Comparison of ENCODE assay signal across 8 cellular contexts in genomic region chr15:43133429-43134156, GRCh38. TPM values are rescaled to one million over a fixed set of nuclear protein-coding genes. Genes with fewer than 3 reads are reported as not detected.
DNase-seq lines count a peak whose midpoint lies in the region; FAIRE-seq and TF ChIP-seq lines count a peak whose summit lies in the region.

Gene TMEM62, plus strand, starts transcription at chr15:43133586. Its CDS starts 217 bp downstream, at chr15:43133803.

- peak within 1 kb of the TSS; percentile 7 for H3K27ac ChIP-seq in astrocyte (ENCODE audit: low read depth, low read length)

- peaks cover 7% of the 10 kb centered on the region for H3K4me1 ChIP-seq in astrocyte (ENCODE audit: insufficient read depth, low read length)

- H2AFZ ChIP-seq in astrocyte (ENCODE audit: low read depth, low read length) = peak within 1 kb of the TSS; percentile 90

- H3K27ac Mint-ChIP-seq in HFFc6 (peak within 1 kb of the TSS; percentile 88), astrocyte (ENCODE audit: unreplicated experiment) (peak within 1 kb of the TSS; percentile 59)
- H3K27ac Mint-ChIP-seq in T-helper 2 cell treated with Interferon-gamma antibody and Interleukin-4, amounts not matched to agents 5 μg/mL and 100 μg/mL, for 36 hours = peak within 1 kb of the TSS; percentile 86

- peak; percentile 79 for TF ChIP-seq POLR2A in NB4 (IDR thresholded peaks at IDR 0.05; ENCODE audit: extremely low read depth, insufficient read length)

- H3K4me3 ChIP-seq in NB4 (ENCODE audit: low read depth, low read length) (peak within 1 kb of the TSS; percentile 72), astrocyte (ENCODE audit: insufficient read depth, low read depth, low read length) (peak within 1 kb of the TSS; percentile 84)

- H3K27me3 Mint-ChIP-seq in HFFc6 (ENCODE audit: insufficient read depth) = no peaks in the 10 kb centered on the region
- peaks cover 19% of the 10 kb centered on the region for H3K27me3 Mint-ChIP-seq in T-helper 2 cell treated with Interferon-gamma antibody and Interleukin-4, amounts not matched to agents 5 μg/mL and 100 μg/mL, for 36 hours (ENCODE audit: low read depth)
- no peaks in the 10 kb centered on the region for H3K27me3 Mint-ChIP-seq in astrocyte (ENCODE audit: low read depth, unreplicated experiment)

- no peaks in the 10 kb centered on the region for H3K36me3 ChIP-seq in astrocyte (ENCODE audit: insufficient read depth, low read length)

- DNase-seq in GM13977 (ENCODE audit: low spot score) (peak; percentile 95), HFFc6 (peak; percentile 39), NB4 (ENCODE audit: low read depth) (peak; percentile 87), astrocyte (ENCODE audit: low read depth) (peak; percentile 39), hepatic stellate cell (ENCODE audit: low spot score) (peak; percentile 81), putamen (ENCODE audit: low spot score) (peak; percentile 59), cortex of kidney (lab: John Stamatoyannopoulos, UW) (no peak)
- peak; percentile 68 for DNase-seq in T-helper 2 cell treated with Interferon-gamma antibody and Interleukin-4, amounts not matched to agents 5 μg/mL and 100 μg/mL, for 36 hours (ENCODE audit: low spot score)

- H3K27me3 ChIP-seq in astrocyte (ENCODE audit: insufficient read depth, low read length) = no peaks in the 10 kb centered on the region

- H3K4me1 Mint-ChIP-seq in HFFc6 (ENCODE audit: low read depth) (peaks cover 26% of the 10 kb centered on the region), astrocyte (ENCODE audit: low read depth, unreplicated experiment) (peaks cover 7% of the 10 kb centered on the region)
- peaks cover 28% of the 10 kb centered on the region for H3K4me1 Mint-ChIP-seq in T-helper 2 cell treated with Interferon-gamma antibody and Interleukin-4, amounts not matched to agents 5 μg/mL and 100 μg/mL, for 36 hours (ENCODE audit: low read depth)

- in situ Hi-C loops in GM13977 (cut with MboI; ENCODE audit: low pct_unique_long_range_greater_than_20kb, low sequenced_read_pairs, unreplicated experiment) = no loop called here

- H3K9me3 Mint-ChIP-seq in HFFc6 (peaks cover 9% of the 10 kb centered on the region), astrocyte (ENCODE audit: unreplicated experiment) (peaks cover 3% of the 10 kb centered on the region)
- H3K9me3 Mint-ChIP-seq in T-helper 2 cell treated with Interferon-gamma antibody and Interleukin-4, amounts not matched to agents 5 μg/mL and 100 μg/mL, for 36 hours = peaks cover 10% of the 10 kb centered on the region

- no peaks in the 10 kb centered on the region for H4K20me1 ChIP-seq in astrocyte (ENCODE audit: insufficient read depth, low read length)

- peak within 1 kb of the TSS; percentile 91 for H3K4me2 ChIP-seq in astrocyte (ENCODE audit: low read length)

- peaks cover 5% of the 10 kb centered on the region for H3K79me2 ChIP-seq in astrocyte (ENCODE audit: insufficient read depth, low read length)

- no peaks in the 10 kb centered on the region for H3K9me3 ChIP-seq in astrocyte (ENCODE audit: insufficient read depth, low read depth, low read length)

- H3K36me3 Mint-ChIP-seq in HFFc6 (ENCODE audit: low read depth) (peaks cover 11% of the 10 kb centered on the region), astrocyte (ENCODE audit: low read depth, unreplicated experiment) (peaks cover 3% of the 10 kb centered on the region)
- peaks cover 20% of the 10 kb centered on the region for H3K36me3 Mint-ChIP-seq in T-helper 2 cell treated with Interferon-gamma antibody and Interleukin-4, amounts not matched to agents 5 μg/mL and 100 μg/mL, for 36 hours (ENCODE audit: low read depth)

- no peak for TF ChIP-seq CTCF in GM13977 (IDR thresholded peaks at IDR 0.05; ENCODE audit: extremely low read depth, insufficient read depth, missing control alignments)
- TF ChIP-seq CTCF in HFFc6 (IDR thresholded peaks at IDR 0.05) = no peak
- no peak for TF ChIP-seq CTCF in NB4 (IDR thresholded peaks at IDR 0.05; ENCODE audit: low read depth, low read length)
- TF ChIP-seq CTCF in astrocyte (IDR thresholded peaks at IDR 0.05; ENCODE audit: insufficient read depth, low read depth, low read length) = no peak

- H3K9ac ChIP-seq in astrocyte (ENCODE audit: low read length) = peak within 1 kb of the TSS; percentile 79

- FAIRE-seq in astrocyte (lab: Jason Lieb, UNC) = no peak

- H3K4me3 Mint-ChIP-seq in HFFc6 (peak within 1 kb of the TSS; percentile 93), astrocyte (ENCODE audit: unreplicated experiment) (peak within 1 kb of the TSS; percentile 94)
- H3K4me3 Mint-ChIP-seq in T-helper 2 cell treated with Interferon-gamma antibody and Interleukin-4, amounts not matched to agents 5 μg/mL and 100 μg/mL, for 36 hours = peak within 1 kb of the TSS; percentile 93

RNA-seq across cellular contexts. Expression of gene TMEM62, which starts in this region (rescaled TPM):
- total RNA-seq in HFFc6 (2021; fragmentation: NEBNext Ultra II Directional; extraction: Animal tissue kit (Norgen Biotek cat#: 25700)) = 10 to 100 TPM in 4 of 6 experiments, 1 to 10 TPM in 2; 8.2 to 12.1 (median 11.2) TPM
- 14.0 and 15.2 TPM in 2 replicates for total RNA-seq in astrocyte
